In the genomic region with DNA sequence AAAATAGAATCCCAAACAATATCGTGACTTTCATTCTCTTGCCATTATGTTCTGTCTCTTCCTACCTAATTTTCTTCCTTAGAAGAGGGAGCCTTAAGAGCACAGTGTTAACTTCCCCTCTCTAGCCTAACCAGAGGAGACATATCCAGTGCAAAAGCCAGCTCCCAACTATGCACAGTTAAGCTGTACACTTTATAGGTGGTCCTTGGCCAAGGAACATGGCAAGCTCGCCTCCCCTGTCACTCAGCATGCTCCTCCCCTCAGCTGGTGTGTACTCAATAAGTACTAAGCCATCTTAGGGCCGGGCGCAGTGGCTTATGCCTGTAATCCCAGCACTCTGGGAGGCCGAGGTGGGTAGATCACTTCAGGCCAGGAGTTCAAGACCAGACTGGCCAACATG, we compare ENCODE assay signal across 24 cellular contexts.
DNase-seq lines count a peak whose midpoint lies in the region; ATAC-seq and TF ChIP-seq lines count a peak whose summit lies in the region.
"Had no signal": no experiment of that assay in that cellular context is flagged by ENCODE, and none has a peak within 500 bp of the region (broad histone marks: within the 10 kb centered on the region; RNA-seq: fewer than 3 reads in every experiment).

No MANE protein-coding gene starts in this region.

- H3K27ac Mint-ChIP-seq in GM23338 (no peak overlapping the region), CD14-positive monocyte (no peak overlapping the region)
- H3K27ac Mint-ChIP-seq: CD4-positive, alpha-beta T cell had no signal

- peak overlapping the region; percentile 60; the same call in 1 of the 2 replicates for H2AFZ ChIP-seq in GM23338
- no peak overlapping the region for H2AFZ ChIP-seq in OCI-LY3 (ENCODE audit: low read depth, low read length)
- H2AFZ ChIP-seq: PC-9 had no signal

- H3K4me1 Mint-ChIP-seq in GM23338 (peaks cover 12% of the 10 kb centered on the region), CD14-positive monocyte (peaks cover 5% of the 10 kb centered on the region)

- ATAC-seq in GM23338, result no peak
- ATAC-seq in HG03135 (IDR thresholded peaks at IDR 0.05; ENCODE audit: unreplicated experiment), result no peak

- H4K20me1 ChIP-seq in GM23338 (replicated peaks; ENCODE audit: insufficient read depth) (no peaks in the 10 kb centered on the region), OCI-LY3 (ENCODE audit: insufficient read depth, low read length) (peaks cover 3% of the 10 kb centered on the region; the same call in 1 of the 2 replicates)

- H3K9me3 Mint-ChIP-seq in GM23338, result no peaks in the 10 kb centered on the region; the same call in 2 of the 3 replicates
- peaks cover 0 to 1% (median 0%) of the 10 kb centered on the region in 7 donors for H3K9me3 Mint-ChIP-seq in CD14-positive monocyte
- H3K9me3 Mint-ChIP-seq: CD4-positive, alpha-beta T cell had no signal

- no peaks in the 10 kb centered on the region for H3K9me3 ChIP-seq in OCI-LY3 (ENCODE audit: insufficient read depth, low read length)
- H3K9me3 ChIP-seq: BE2C, MG63 had no signal

- no peak overlapping the region for H3K9ac ChIP-seq in OCI-LY3 (ENCODE audit: low read length)

- intact Hi-C loops in CD14-positive monocyte (cut with micrococcal nuclease), result no loop called here

- TF ChIP-seq CTCF in GM23338 (conservative IDR thresholded peaks at IDR 0.05; ENCODE audit: low read depth in 2 of 2) (no peak), OCI-LY3 (IDR thresholded peaks at IDR 0.05; ENCODE audit: low read depth, low read length) (no peak), CD14-positive monocyte (IDR thresholded peaks at IDR 0.05) (no peak)

- DNase-seq in NCI-H82 (lab: John Stamatoyannopoulos, UW), result peak; percentile 65
- no peak for DNase-seq in NCI-H82 treated with DMSO at 0.1 percent for 48 hours (lab: John Stamatoyannopoulos, UW; ENCODE audit: unreplicated experiment)
- no peak for DNase-seq in GM23338 (ENCODE audit: low spot score)
- peak; percentile 4 for DNase-seq in pons (ENCODE audit: low spot score)
- no peak for DNase-seq in CD14-positive monocyte (ENCODE audit: low spot score)
- DNase-seq in NCI-H2081 treated with DMSO at 0.1 percent for 48 hours (lab: John Stamatoyannopoulos, UW), result no peak
- DNase-seq: 8988T; ACHN; BE2C; CD4-positive, alpha-beta T cell; IMR-90; KG1; MG63; NCI-H1092 treated with DMSO at 0.1 percent for 48 hours; NCI-H1436; NCI-H187; NCI-H2171 treated with DMSO at 0.1 percent for 48 hours; NCI-H524; NCI-H748 treated with DMSO at 0.1 percent for 48 hours; NK-92 treated with Interleukin-12 subunit alpha and Interleukin-12 subunit beta, amount 100 ng/mL, for 24 hours; PC-9; Right ventricle myocardium superior had no signal

- H3K4me3 ChIP-seq in GM23338 (no peak overlapping the region), OCI-LY3 (ENCODE audit: low read length) (no peak overlapping the region; the same call in 1 of the 2 replicates)
- H3K4me3 ChIP-seq: MG63, PC-9 had no signal

- H3K27ac ChIP-seq in GM23338 (ENCODE audit: low read depth) (no peak overlapping the region), OCI-LY3 (ENCODE audit: low read length) (no peak overlapping the region)
- H3K27ac ChIP-seq: PC-9 had no signal

- peaks cover 6% of the 10 kb centered on the region; the same call in 1 of the 2 replicates for H3K9me2 ChIP-seq in GM23338 (ENCODE audit: insufficient read depth)

- H3K4me3 Mint-ChIP-seq in GM23338 (no peak overlapping the region), CD14-positive monocyte (no peak overlapping the region)
- H3K4me3 Mint-ChIP-seq: CD4-positive, alpha-beta T cell had no signal

- H3K27me3 Mint-ChIP-seq in GM23338 (ENCODE audit: insufficient read depth, low read depth, poor library complexity), result no peaks in the 10 kb centered on the region
- peaks cover 2 to 7% (median 4%) of the 10 kb centered on the region in 3 donors for H3K27me3 Mint-ChIP-seq in CD14-positive monocyte (ENCODE audit: low read depth in 3 of 3)

- H3K4me1 ChIP-seq in GM23338 (ENCODE audit: insufficient read depth) (peaks cover 8% of the 10 kb centered on the region; the same call in 1 of the 2 replicates), OCI-LY3 (ENCODE audit: low read length) (peaks cover 11% of the 10 kb centered on the region)
- H3K4me1 ChIP-seq: BE2C had no signal

- H3K36me3 ChIP-seq in GM23338 (ENCODE audit: insufficient read depth) (no peaks in the 10 kb centered on the region), OCI-LY3 (replicated peaks; ENCODE audit: low read depth, low read length) (no peaks in the 10 kb centered on the region)
- H3K36me3 ChIP-seq: BE2C, MG63 had no signal

- no peaks in the 10 kb centered on the region for H3K27me3 ChIP-seq in GM23338 (ENCODE audit: insufficient read depth)
- H3K27me3 ChIP-seq in OCI-LY3 (ENCODE audit: low read depth, low read length), result peaks cover 87% of the 10 kb centered on the region
- H3K27me3 ChIP-seq: BE2C, MG63 had no signal

- H3K4me2 ChIP-seq in GM23338, result no peak overlapping the region
- H3K4me2 ChIP-seq in OCI-LY3 (ENCODE audit: low read length), result 0 out of 2 replicates have a peak overlapping the region, but pooled peaks have one; percentile 25
- H3K4me2 ChIP-seq: PC-9 had no signal

- H3K36me3 Mint-ChIP-seq in GM23338 (ENCODE audit: low read depth), result no peaks in the 10 kb centered on the region
- no peaks in the 10 kb centered on the region for H3K36me3 Mint-ChIP-seq in CD14-positive monocyte

- H3F3A ChIP-seq in GM23338 (replicated peaks; ENCODE audit: low read depth), result no peaks in the 10 kb centered on the region

- H3K79me2 ChIP-seq in GM23338 (replicated peaks; ENCODE audit: insufficient read depth), result no peaks in the 10 kb centered on the region
- no peaks in the 10 kb centered on the region for H3K79me2 ChIP-seq in OCI-LY3 (ENCODE audit: low read length)

TF ChIP-seq in GM23338, 12 proteins besides CTCF, POLR2A, EP300 and RAD21 (continues in another document):
- no peak for TF ChIP-seq JUNB (IDR thresholded peaks at IDR 0.05; ENCODE audit: unreplicated experiment)
- TF ChIP-seq, protein P1, sequence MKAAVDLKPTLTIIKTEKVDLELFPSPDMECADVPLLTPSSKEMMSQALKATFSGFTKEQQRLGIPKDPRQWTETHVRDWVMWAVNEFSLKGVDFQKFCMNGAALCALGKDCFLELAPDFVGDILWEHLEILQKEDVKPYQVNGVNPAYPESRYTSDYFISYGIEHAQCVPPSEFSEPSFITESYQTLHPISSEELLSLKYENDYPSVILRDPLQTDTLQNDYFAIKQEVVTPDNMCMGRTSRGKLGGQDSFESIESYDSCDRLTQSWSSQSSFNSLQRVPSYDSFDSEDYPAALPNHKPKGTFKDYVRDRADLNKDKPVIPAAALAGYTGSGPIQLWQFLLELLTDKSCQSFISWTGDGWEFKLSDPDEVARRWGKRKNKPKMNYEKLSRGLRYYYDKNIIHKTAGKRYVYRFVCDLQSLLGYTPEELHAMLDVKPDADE (IDR thresholded peaks at IDR 0.05), result no peak
- TF ChIP-seq, protein P2, sequence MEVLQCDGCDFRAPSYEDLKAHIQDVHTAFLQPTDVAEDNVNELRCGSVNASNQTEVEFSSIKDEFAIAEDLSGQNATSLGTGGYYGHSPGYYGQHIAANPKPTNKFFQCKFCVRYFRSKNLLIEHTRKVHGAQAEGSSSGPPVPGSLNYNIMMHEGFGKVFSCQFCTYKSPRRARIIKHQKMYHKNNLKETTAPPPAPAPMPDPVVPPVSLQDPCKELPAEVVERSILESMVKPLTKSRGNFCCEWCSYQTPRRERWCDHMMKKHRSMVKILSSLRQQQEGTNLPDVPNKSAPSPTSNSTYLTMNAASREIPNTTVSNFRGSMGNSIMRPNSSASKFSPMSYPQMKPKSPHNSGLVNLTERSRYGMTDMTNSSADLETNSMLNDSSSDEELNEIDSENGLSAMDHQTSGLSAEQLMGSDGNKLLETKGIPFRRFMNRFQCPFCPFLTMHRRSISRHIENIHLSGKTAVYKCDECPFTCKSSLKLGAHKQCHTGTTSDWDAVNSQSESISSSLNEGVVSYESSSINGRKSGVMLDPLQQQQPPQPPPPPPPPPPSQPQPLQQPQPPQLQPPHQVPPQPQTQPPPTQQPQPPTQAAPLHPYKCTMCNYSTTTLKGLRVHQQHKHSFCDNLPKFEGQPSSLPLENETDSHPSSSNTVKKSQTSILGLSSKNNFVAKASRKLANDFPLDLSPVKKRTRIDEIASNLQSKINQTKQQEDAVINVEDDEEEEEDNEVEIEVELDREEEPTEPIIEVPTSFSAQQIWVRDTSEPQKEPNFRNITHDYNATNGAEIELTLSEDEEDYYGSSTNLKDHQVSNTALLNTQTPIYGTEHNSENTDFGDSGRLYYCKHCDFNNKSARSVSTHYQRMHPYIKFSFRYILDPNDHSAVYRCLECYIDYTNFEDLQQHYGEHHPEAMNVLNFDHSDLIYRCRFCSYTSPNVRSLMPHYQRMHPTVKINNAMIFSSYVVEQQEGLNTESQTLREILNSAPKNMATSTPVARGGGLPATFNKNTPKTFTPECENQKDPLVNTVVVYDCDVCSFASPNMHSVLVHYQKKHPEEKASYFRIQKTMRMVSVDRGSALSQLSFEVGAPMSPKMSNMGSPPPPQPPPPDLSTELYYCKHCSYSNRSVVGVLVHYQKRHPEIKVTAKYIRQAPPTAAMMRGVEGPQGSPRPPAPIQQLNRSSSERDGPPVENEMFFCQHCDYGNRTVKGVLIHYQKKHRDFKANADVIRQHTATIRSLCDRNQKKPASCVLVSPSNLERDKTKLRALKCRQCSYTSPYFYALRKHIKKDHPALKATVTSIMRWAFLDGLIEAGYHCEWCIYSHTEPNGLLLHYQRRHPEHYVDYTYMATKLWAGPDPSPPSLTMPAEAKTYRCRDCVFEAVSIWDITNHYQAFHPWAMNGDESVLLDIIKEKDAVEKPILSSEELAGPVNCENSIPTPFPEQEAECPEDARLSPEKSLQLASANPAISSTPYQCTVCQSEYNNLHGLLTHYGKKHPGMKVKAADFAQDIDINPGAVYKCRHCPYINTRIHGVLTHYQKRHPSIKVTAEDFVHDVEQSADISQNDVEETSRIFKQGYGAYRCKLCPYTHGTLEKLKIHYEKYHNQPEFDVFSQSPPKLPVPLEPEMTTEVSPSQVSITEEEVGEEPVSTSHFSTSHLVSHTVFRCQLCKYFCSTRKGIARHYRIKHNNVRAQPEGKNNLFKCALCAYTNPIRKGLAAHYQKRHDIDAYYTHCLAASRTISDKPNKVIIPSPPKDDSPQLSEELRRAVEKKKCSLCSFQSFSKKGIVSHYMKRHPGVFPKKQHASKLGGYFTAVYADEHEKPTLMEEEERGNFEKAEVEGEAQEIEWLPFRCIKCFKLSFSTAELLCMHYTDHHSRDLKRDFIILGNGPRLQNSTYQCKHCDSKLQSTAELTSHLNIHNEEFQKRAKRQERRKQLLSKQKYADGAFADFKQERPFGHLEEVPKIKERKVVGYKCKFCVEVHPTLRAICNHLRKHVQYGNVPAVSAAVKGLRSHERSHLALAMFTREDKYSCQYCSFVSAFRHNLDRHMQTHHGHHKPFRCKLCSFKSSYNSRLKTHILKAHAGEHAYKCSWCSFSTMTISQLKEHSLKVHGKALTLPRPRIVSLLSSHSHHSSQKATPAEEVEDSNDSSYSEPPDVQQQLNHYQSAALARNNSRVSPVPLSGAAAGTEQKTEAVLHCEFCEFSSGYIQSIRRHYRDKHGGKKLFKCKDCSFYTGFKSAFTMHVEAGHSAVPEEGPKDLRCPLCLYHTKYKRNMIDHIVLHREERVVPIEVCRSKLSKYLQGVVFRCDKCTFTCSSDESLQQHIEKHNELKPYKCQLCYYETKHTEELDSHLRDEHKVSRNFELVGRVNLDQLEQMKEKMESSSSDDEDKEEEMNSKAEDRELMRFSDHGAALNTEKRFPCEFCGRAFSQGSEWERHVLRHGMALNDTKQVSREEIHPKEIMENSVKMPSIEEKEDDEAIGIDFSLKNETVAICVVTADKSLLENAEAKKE (CRISPR knock-in tag; IDR thresholded peaks at IDR 0.05), result no peak

Comparison
In these comparisons a context has a peak if more than half of its experiments do, and no peak if none do; other contexts are left out.
1. DNase-seq: peak in NCI-H82 (single experiment) and pons (single experiment); none in NCI-H82 treated with DMSO at 0.1 percent for 48 hours (single experiment), GM23338 (single experiment), CD14-positive monocyte (single experiment) and NCI-H2081 treated with DMSO at 0.1 percent for 48 hours (single experiment).